In genomic region chr9:13033959-13034695, GRCh38 we compare ENCODE assay signal across 8 cellular contexts.
DNase-seq lines count a peak whose midpoint lies in the region; ATAC-seq, FAIRE-seq and TF ChIP-seq lines count a peak whose summit lies in the region.

No MANE protein-coding gene starts in this region.

- no peak overlapping the region for H3K9ac ChIP-seq in mammary epithelial cell (ENCODE audit: insufficient read depth, low read length)
- peak overlapping the region in 1 of 2 donors; percentile 32 for H3K9ac ChIP-seq in kidney (ENCODE audit: low read length in 2 of 2)

- in situ Hi-C loops in mammary epithelial cell (cut with MboI; ENCODE audit: low sequenced_read_pairs in 2 of 2), result no loop called here

- H3K27me3 ChIP-seq in DOHH2 (ENCODE audit: control insufficient read depth, low read length) (no peaks in the 10 kb centered on the region), mammary epithelial cell (ENCODE audit: insufficient read depth, low read length) (no peaks in the 10 kb centered on the region)

- no peak for FAIRE-seq in kidney (lab: Jason Lieb, UNC)

- H3K4me1 Mint-ChIP-seq in stimulated activated naive B cell treated with anti-CD40 and anti-IgM and Interleukin-4, amounts not matched to agents 10 μg/mL and 1 μg/mL and 100 μg/mL, for 72 hours, result peaks cover 0 to 2% of the 10 kb centered on the region in 2 donors

- H3K36me3 ChIP-seq in DOHH2 (ENCODE audit: control insufficient read depth, low read length), result no peaks in the 10 kb centered on the region
- no peaks in the 10 kb centered on the region for H3K36me3 ChIP-seq in mammary epithelial cell (ENCODE audit: insufficient read depth, low read length)
- no peaks in the 10 kb centered on the region for H3K36me3 ChIP-seq in kidney (ENCODE audit: control insufficient read depth in 1 of 2, insufficient read depth in 2 of 2, low read length in 2 of 2)

- no peaks in the 10 kb centered on the region for H4K20me1 ChIP-seq in DOHH2 (ENCODE audit: control insufficient read depth, insufficient read depth, low read depth, low read length)
- no peaks in the 10 kb centered on the region for H4K20me1 ChIP-seq in mammary epithelial cell (ENCODE audit: insufficient read depth, low read length)

- peak; percentile 61 for ATAC-seq in HG03159 (IDR thresholded peaks at IDR 0.05; ENCODE audit: unreplicated experiment)
- no peak for ATAC-seq in stimulated activated naive CD8-positive, alpha-beta T cell treated with anti-CD3 and anti-CD28 coated beads, Interleukin-15, Interleukin-2, amounts not matched to agents 100 U/mL and 50 U/mL, for 24 hours
- ATAC-seq in HG02588 (IDR thresholded peaks at IDR 0.05; ENCODE audit: unreplicated experiment), result no peak
- ATAC-seq in stimulated activated naive B cell treated with anti-CD40 and anti-IgM and Interleukin-4, amounts not matched to agents 10 μg/mL and 1 μg/mL and 100 μg/mL, for 72 hours (replicated peaks), result no peak

- H3K36me3 Mint-ChIP-seq in stimulated activated naive B cell treated with anti-CD40 and anti-IgM and Interleukin-4, amounts not matched to agents 10 μg/mL and 1 μg/mL and 100 μg/mL, for 72 hours, result no peaks in the 10 kb centered on the region

- no peak overlapping the region for H3K4me3 Mint-ChIP-seq in stimulated activated naive B cell treated with anti-CD40 and anti-IgM and Interleukin-4, amounts not matched to agents 10 μg/mL and 1 μg/mL and 100 μg/mL, for 72 hours

- no peaks in the 10 kb centered on the region for H3K4me1 ChIP-seq in DOHH2 (ENCODE audit: control insufficient read depth, low read length)
- no peaks in the 10 kb centered on the region for H3K4me1 ChIP-seq in mammary epithelial cell (ENCODE audit: insufficient read depth, low read length)
- peaks cover 0 to 2% of the 10 kb centered on the region in 2 donors for H3K4me1 ChIP-seq in kidney (ENCODE audit: control insufficient read depth in 1 of 2, insufficient read depth in 1 of 2, low read depth in 1 of 2, low read length in 2 of 2)

- dilution Hi-C loops in mammary epithelial cell (cut with HindIII; ENCODE audit: low sequenced_read_pairs), result loop anchor here (5.0 kb wide), 1 partner anchor 53 kb away; no protein-coding TSS in a partner anchor

- no peak overlapping the region for H3K27ac ChIP-seq in DOHH2 (ENCODE audit: low read depth, low read length)
- no peak overlapping the region for H3K27ac ChIP-seq in mammary epithelial cell (ENCODE audit: insufficient read depth, low read depth, low read length)
- no peak overlapping the region for H3K27ac ChIP-seq in kidney (ENCODE audit: low read depth in 2 of 2, low read length in 2 of 2)

- H2AFZ ChIP-seq in mammary epithelial cell (ENCODE audit: low read depth, low read length), result peak overlapping the region; percentile 84

- intact Hi-C loops in mammary epithelial cell (cut with micrococcal nuclease) (loop anchor here (1.0 to 10.0 kb wide), 4 partner anchors 54 to 1319 kb away; no protein-coding TSS in a partner anchor), kidney (cut with DNase I) (no loop called here)

- H3K27ac Mint-ChIP-seq in stimulated activated naive B cell treated with anti-CD40 and anti-IgM and Interleukin-4, amounts not matched to agents 10 μg/mL and 1 μg/mL and 100 μg/mL, for 72 hours, result no peak overlapping the region

- peak; percentile 66 for DNase-seq in NCI-H526 treated with DMSO at 0.1 percent for 48 hours (lab: John Stamatoyannopoulos, UW)
- peak; percentile 47 for DNase-seq in mammary epithelial cell
- peak; percentile 71 for DNase-seq in kidney
- DNase-seq in stimulated activated naive CD8-positive, alpha-beta T cell treated with anti-CD3 and anti-CD28 coated beads, Interleukin-15, Interleukin-2, amounts not matched to agents 100 U/mL and 50 U/mL, for 24 hours, result peak; percentile 7
- no peak for DNase-seq in stimulated activated naive B cell treated with anti-CD40 and anti-IgM and Interleukin-4, amounts not matched to agents 10 μg/mL and 1 μg/mL and 100 μg/mL, for 72 hours

- H3K79me2 ChIP-seq in DOHH2 (ENCODE audit: control insufficient read depth, low read length) (no peaks in the 10 kb centered on the region), mammary epithelial cell (ENCODE audit: insufficient read depth, low read length) (no peaks in the 10 kb centered on the region)

- WGBS in mammary epithelial cell (ENCODE audit: low coverage, missing lambda C conversion rate), result 19% methylated on average over 16 of the region's 19 CpGs

- CTCF ChIA-PET in mammary epithelial cell (lab: Charles Lee; ENCODE audit: low non-redundant PET), result no interaction called here

- H3K4me3 ChIP-seq in DOHH2 (ENCODE audit: low read length), result no peak overlapping the region
- H3K4me3 ChIP-seq in mammary epithelial cell (replicated peaks in 1 of 3; ENCODE audit: insufficient read depth in 1 of 3, low read depth in 2 of 3, low read length in 3 of 3), result peak overlapping the region in 1 of 3 experiments; percentile 24
- H3K4me3 ChIP-seq in kidney (ENCODE audit: low read length in 2 of 2), result peak overlapping the region; percentile 36 to 44

- peaks cover 0 to 1% of the 10 kb centered on the region in 2 donors for H3K9me3 Mint-ChIP-seq in stimulated activated naive B cell treated with anti-CD40 and anti-IgM and Interleukin-4, amounts not matched to agents 10 μg/mL and 1 μg/mL and 100 μg/mL, for 72 hours

- H3K9me2 ChIP-seq in DOHH2 (replicated peaks; ENCODE audit: control insufficient read depth, low read length), result no peaks in the 10 kb centered on the region

- no peaks in the 10 kb centered on the region for H3K9me3 ChIP-seq in DOHH2 (ENCODE audit: control insufficient read depth, insufficient read depth, low read length)
- no peaks in the 10 kb centered on the region for H3K9me3 ChIP-seq in mammary epithelial cell (replicated peaks; ENCODE audit: insufficient read depth, low read length)
- H3K9me3 ChIP-seq in kidney (ENCODE audit: control insufficient read depth in 1 of 2, low read length in 2 of 2), result no peaks in the 10 kb centered on the region

- no peak overlapping the region for H3K4me2 ChIP-seq in DOHH2 (ENCODE audit: low read length)
- H3K4me2 ChIP-seq in mammary epithelial cell (ENCODE audit: insufficient read depth, low read depth, low read length), result peak overlapping the region; percentile 62

- no peaks in the 10 kb centered on the region for H3F3A ChIP-seq in DOHH2 (ENCODE audit: control insufficient read depth, insufficient read depth)

- H3K27me3 Mint-ChIP-seq in stimulated activated naive B cell treated with anti-CD40 and anti-IgM and Interleukin-4, amounts not matched to agents 10 μg/mL and 1 μg/mL and 100 μg/mL, for 72 hours, result peaks cover 0 to 6% of the 10 kb centered on the region in 2 donors

- TF ChIP-seq CTCF in DOHH2 (IDR thresholded peaks at IDR 0.05; ENCODE audit: low read depth, low read length, poor library complexity, severe bottlenecking) (peak; percentile 72), mammary epithelial cell (conservative IDR thresholded peaks at IDR 0.05 in 1 of 2, IDR thresholded peaks at IDR 0.05 in 1 of 2; ENCODE audit: extremely low read depth in 1 of 2, insufficient read depth in 1 of 2, low read depth in 1 of 2, low read length in 2 of 2) (peak; percentile 83), kidney (IDR thresholded peaks at IDR 0.05; ENCODE audit: borderline replicate concordance, extremely low read depth, insufficient read depth) (peak; percentile 65)

- BruUV-seq in mammary epithelial cell (replicated peaks; lab: Mats Ljungman, UMichigan), result no TSS peak
